Comparison of ENCODE assay signal across 9 cellular contexts in genomic region chr15:91224750-91225380, GRCh38.
DNase-seq lines count a peak whose midpoint lies in the region; ATAC-seq, FAIRE-seq and TF ChIP-seq lines count a peak whose summit lies in the region.
"Had no signal": no experiment of that assay in that cellular context is flagged by ENCODE, and none has a peak within 500 bp of the region (broad histone marks: within the 10 kb centered on the region; RNA-seq: fewer than 3 reads in every experiment).

No MANE protein-coding gene starts in this region.

- peak in 3 of 4 donors; percentile 31 to 68 (median 52) for ATAC-seq in psoas muscle
- no peak for ATAC-seq in naive thymus-derived CD8-positive, alpha-beta T cell

- intact Hi-C loops in psoas muscle (cut with DNase I) = loop anchor here in 1 of 2 donors (2.0 to 5.0 kb wide), 2 partner anchors 108 to 168 kb away; no protein-coding TSS in a partner anchor

- H3K27ac ChIP-seq in psoas muscle = no peak overlapping the region
- H3K27ac ChIP-seq: skin epidermis had no signal

- H3K4me3 Mint-ChIP-seq in naive thymus-derived CD8-positive, alpha-beta T cell = no peak overlapping the region

- peak; percentile 71 for TF ChIP-seq CTCF in fibroblast of pulmonary artery (IDR thresholded peaks at IDR 0.05; ENCODE audit: low read length, missing control alignments)
- TF ChIP-seq CTCF in psoas muscle (IDR thresholded peaks at IDR 0.05) = peak; percentile 67

- no peak for TF ChIP-seq EP300 in Ishikawa (IDR thresholded peaks at IDR 0.05; ENCODE audit: borderline replicate concordance)

- WGBS in psoas muscle, 3 donors = 69 to 76% (median 73%) methylated on average over 7 of the region's 7 CpGs

- H3K36me3 Mint-ChIP-seq in naive thymus-derived CD8-positive, alpha-beta T cell = no peaks in the 10 kb centered on the region

- peak; percentile 28 for DNase-seq in Daoy (ENCODE audit: low read depth)
- peak; percentile 18 for DNase-seq in RCC 7860 (ENCODE audit: low spot score)
- DNase-seq in fibroblast of pulmonary artery (ENCODE audit: low read depth) = peak; percentile 55
- no peak for DNase-seq in psoas muscle
- DNase-seq in activated T-cell treated with anti-CD3 and anti-CD28 coated beads, Interleukin-2, amount 50 U/mL, for 48 hours = no peak
- no peak for DNase-seq in naive thymus-derived CD8-positive, alpha-beta T cell
- DNase-seq in central memory CD4-positive, alpha-beta T cell = no peak

- FAIRE-seq in RCC 7860 (lab: Jason Lieb, UNC) = no peak

- no peak overlapping the region for H3K27ac Mint-ChIP-seq in naive thymus-derived CD8-positive, alpha-beta T cell

- H3K9me3 Mint-ChIP-seq in naive thymus-derived CD8-positive, alpha-beta T cell = peaks cover 0 to 4% (median 0%) of the 10 kb centered on the region in 9 donors

- H3K4me1 Mint-ChIP-seq in naive thymus-derived CD8-positive, alpha-beta T cell = peaks cover 0 to 2% (median 0%) of the 10 kb centered on the region in 4 donors

- H3K27me3 Mint-ChIP-seq in naive thymus-derived CD8-positive, alpha-beta T cell = peaks cover 32 to 60% (median 39%) of the 10 kb centered on the region in 5 donors

- H3K36me3 ChIP-seq in psoas muscle (ENCODE audit: insufficient read depth in 1 of 2, low read depth in 1 of 2) = no peaks in the 10 kb centered on the region

- TF ChIP-seq RAD21 in Ishikawa (IDR thresholded peaks at IDR 0.05; ENCODE audit: low read depth) = peak; percentile 70

- H3K4me1 ChIP-seq in psoas muscle = no peaks in the 10 kb centered on the region

- POLR2A ChIA-PET in naive thymus-derived CD8-positive, alpha-beta T cell (lab: Charles Lee) = no interaction called here

- no peak overlapping the region for H3K4me3 ChIP-seq in fibroblast of pulmonary artery (replicated peaks; ENCODE audit: low read depth, low read length)
- no peak overlapping the region for H3K4me3 ChIP-seq in psoas muscle
- H3K4me3 ChIP-seq: skin epidermis had no signal

- no peaks in the 10 kb centered on the region for H3K9me3 ChIP-seq in psoas muscle

- H3K27me3 ChIP-seq in psoas muscle (ENCODE audit: insufficient read depth in 3 of 3, low read length in 2 of 3) = peaks cover 0 to 3% (median 0%) of the 10 kb centered on the region in 3 donors

TF ChIP-seq in Ishikawa, 13 proteins besides CTCF, POLR2A, EP300 and RAD21:
- TF ChIP-seq NFIC (IDR thresholded peaks at IDR 0.05) = no peak

Comparison
In these comparisons a context has a peak if more than half of its experiments do, and no peak if none do; other contexts are left out.
1. DNase-seq: peak in Daoy (single experiment), RCC 7860 (single experiment) and fibroblast of pulmonary artery (single experiment); none in psoas muscle (0 of 2), activated T-cell treated with anti-CD3 and anti-CD28 coated beads, Interleukin-2, amount 50 U/mL, for 48 hours (0 of 2), naive thymus-derived CD8-positive, alpha-beta T cell (0 of 10) and central memory CD4-positive, alpha-beta T cell (single experiment).
2. ATAC-seq: peak in psoas muscle (3 of 4); none in naive thymus-derived CD8-positive, alpha-beta T cell (0 of 2).